ENCODE assay signal across 10 cellular contexts in the genomic region with DNA sequence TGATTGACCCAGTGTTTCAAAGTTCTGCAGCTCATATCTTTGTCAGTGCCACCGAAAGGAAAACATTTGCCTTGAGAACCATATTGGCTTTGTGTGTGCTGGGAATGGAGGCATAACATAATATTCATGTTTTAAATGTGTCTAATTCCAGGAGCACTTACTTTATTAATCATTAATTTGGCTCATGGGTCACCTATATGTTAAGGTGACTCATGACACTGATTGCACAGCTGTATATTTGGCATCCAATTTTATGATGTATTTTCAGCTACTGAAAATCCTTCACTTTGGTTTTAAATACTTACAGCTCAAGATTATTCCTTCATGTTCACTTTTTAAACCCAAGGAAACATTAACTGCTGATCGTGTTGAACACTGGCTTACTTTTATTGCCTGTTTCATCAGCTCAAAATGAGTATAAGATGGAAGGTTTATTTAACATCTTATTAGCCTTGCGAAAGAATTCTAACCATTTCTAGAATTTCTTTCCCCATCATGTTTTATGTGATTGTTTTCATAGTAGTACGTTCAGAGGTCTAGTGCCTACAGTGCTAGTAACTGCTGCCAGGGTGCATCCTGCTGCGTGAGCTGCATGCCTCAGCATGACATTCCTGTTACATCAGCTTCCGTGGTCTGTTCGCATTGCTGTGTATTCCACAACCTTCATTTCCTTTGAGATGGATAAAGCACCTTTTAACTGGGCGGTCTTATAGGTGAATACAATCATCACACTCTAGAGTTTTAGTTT.
DNase-seq lines count a peak whose midpoint lies in the region; ATAC-seq and TF ChIP-seq lines count a peak whose summit lies in the region.
"Had no signal": no experiment of that assay in that cellular context is flagged by ENCODE, and none has a peak within 500 bp of the region (broad histone marks: within the 10 kb centered on the region; RNA-seq: fewer than 3 reads in every experiment).

No MANE protein-coding gene starts in this region.

- no peak overlapping the region for H3K4me2 ChIP-seq in PC-3 (ENCODE audit: low read length)

- H3K36me3 ChIP-seq in ES-I3 (ENCODE audit: insufficient read depth, low read length) (peaks cover 13% of the 10 kb centered on the region), PC-3 (ENCODE audit: low read depth, low read length) (peaks cover 24% of the 10 kb centered on the region), stomach (peaks cover 35 to 88% (median 81%) of the 10 kb centered on the region in 4 donors)

- CTCF ChIA-PET in PC-3 (lab: Charles Lee): no interaction called here

- no TSS peak for BruUV-seq in PC-3 (replicated peaks; lab: Mats Ljungman, UMichigan)

- H3K9me3 ChIP-seq in ES-I3 (ENCODE audit: control insufficient read depth, insufficient read depth, low read length) (no peaks in the 10 kb centered on the region), PC-3 (ENCODE audit: low read length) (no peaks in the 10 kb centered on the region), stomach (no peaks in the 10 kb centered on the region)
- H3K9me3 ChIP-seq: mucosa of descending colon had no signal

- WGBS in stomach, 5 donors: 83 to 89% (median 85%) methylated on average over 8 of the region's 8 CpGs

- H3K9ac ChIP-seq in ES-I3 (ENCODE audit: low read depth, low read length) (peak overlapping the region; percentile 26; the same call in 1 of the 2 replicates), PC-3 (ENCODE audit: low read length) (no peak overlapping the region)

- peak; percentile 20; the same call in 1 of the 2 replicates for ATAC-seq in PC-3
- ATAC-seq in HG02840 (IDR thresholded peaks at IDR 0.05; ENCODE audit: low FRiP score, unreplicated experiment): no peak
- ATAC-seq in HG03378 (IDR thresholded peaks at IDR 0.05; ENCODE audit: unreplicated experiment): no peak
- ATAC-seq: mucosa of descending colon had no signal

- H3K4me3 ChIP-seq in PC-3 (ENCODE audit: low read length): no peak overlapping the region
- no peak overlapping the region for H3K4me3 ChIP-seq in stomach
- H3K4me3 ChIP-seq in coronary artery: no peak overlapping the region
- H3K4me3 ChIP-seq: mucosa of descending colon had no signal

- no peak for TF ChIP-seq EP300 in stomach (IDR thresholded peaks at IDR 0.05)

- no peak overlapping the region for H2AFZ ChIP-seq in PC-3 (ENCODE audit: low read length)

- H3K4me1 ChIP-seq in ES-I3 (ENCODE audit: insufficient read depth, low read length): peaks cover 53% of the 10 kb centered on the region
- no peaks in the 10 kb centered on the region for H3K4me1 ChIP-seq in PC-3 (ENCODE audit: insufficient read depth, low read length)
- no peaks in the 10 kb centered on the region for H3K4me1 ChIP-seq in stomach

- no peaks in the 10 kb centered on the region for H3K27me3 ChIP-seq in PC-3 (ENCODE audit: low read length)
- no peaks in the 10 kb centered on the region for H3K27me3 ChIP-seq in stomach

- H4K20me1 ChIP-seq in PC-3 (ENCODE audit: low read length): no peaks in the 10 kb centered on the region

- TF ChIP-seq POLR2A in stomach (IDR thresholded peaks at IDR 0.05): no peak

- intact Hi-C loops in PC-3 (cut with micrococcal nuclease) (no loop called here), stomach (cut with DNase I; ENCODE audit: low total_unique reads) (no loop called here)

- H3F3A ChIP-seq in PC-3 (ENCODE audit: low read length, unreplicated experiment): no peaks in the 10 kb centered on the region

- TF ChIP-seq CTCF in PC-3 (conservative IDR thresholded peaks at IDR 0.05; ENCODE audit: low read depth, low read length) (no peak), stomach (IDR thresholded peaks at IDR 0.05) (no peak), coronary artery (IDR thresholded peaks at IDR 0.05) (no peak)

- H3K27ac ChIP-seq in PC-3 (ENCODE audit: low read length) (no peak overlapping the region), epithelial cell of prostate (peak overlapping the region; percentile 98), stomach (no peak overlapping the region), coronary artery (no peak overlapping the region)

- H3K9me2 ChIP-seq in PC-3 (replicated peaks; ENCODE audit: low read length): no peaks in the 10 kb centered on the region

- DNase-seq in PC-3 (peak; percentile 3), epithelial cell of prostate (ENCODE audit: low read depth, low spot score) (peak; percentile 65), non-pigmented ciliary epithelial cell (ENCODE audit: low read depth) (peak; percentile 94), stomach (no peak), coronary artery (ENCODE audit: low spot score) (no peak)
- DNase-seq: mucosa of descending colon, NCI-H2081 had no signal

- POLR2A ChIA-PET in PC-3 (lab: Charles Lee; ENCODE audit: unreplicated experiment): no interaction called here

- no peaks in the 10 kb centered on the region for H3K79me2 ChIP-seq in PC-3 (ENCODE audit: low read length)

Comparison
In these comparisons a context has a peak if more than half of its experiments do, and no peak if none do; other contexts are left out.
1. DNase-seq: peak in PC-3 (single experiment), epithelial cell of prostate (single experiment) and non-pigmented ciliary epithelial cell (single experiment); none in stomach (single experiment) and coronary artery (single experiment).